In the genomic region with DNA sequence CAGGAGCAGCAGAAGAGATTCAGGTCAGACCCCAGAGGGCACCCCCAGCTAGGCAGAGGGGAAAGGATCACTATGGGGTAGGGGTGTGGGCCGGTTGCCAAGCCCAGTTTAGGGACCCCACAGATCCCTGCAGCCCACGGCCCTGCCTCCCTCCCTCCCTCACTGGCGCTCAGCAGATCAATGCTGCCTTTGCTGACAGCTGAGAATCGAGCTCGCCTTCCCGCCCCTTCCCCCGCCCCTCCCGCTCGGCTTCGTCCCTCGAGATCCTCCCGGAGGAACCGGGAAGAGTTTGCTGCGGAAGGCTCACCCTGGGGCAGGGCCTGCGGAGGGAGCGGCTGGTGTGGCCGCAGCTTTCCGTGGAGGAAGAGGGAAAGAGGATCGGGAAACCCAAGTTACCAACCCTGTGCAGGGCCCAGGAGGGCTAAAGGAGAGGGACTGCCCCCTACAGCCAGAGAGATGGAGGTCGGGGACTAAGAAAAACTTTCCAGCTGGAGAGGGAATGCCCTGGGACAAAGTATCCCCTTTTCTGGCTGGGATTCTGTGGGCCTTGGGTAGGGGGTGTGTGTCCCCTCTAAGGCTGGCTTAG, we compare ENCODE assay signal across 8 cellular contexts. TPM values are rescaled to one million over a fixed set of nuclear protein-coding genes. Genes with fewer than 3 reads are reported as not detected.
DNase-seq lines count a peak whose midpoint lies in the region; ATAC-seq and TF ChIP-seq lines count a peak whose summit lies in the region.

No MANE protein-coding gene starts in this region.

- no peaks in the 10 kb centered on the region for H4K20me1 ChIP-seq in OCI-LY7 (ENCODE audit: insufficient read depth, low read length)

- in situ Hi-C loops in GM13976 (cut with MboI; ENCODE audit: low sequenced_read_pairs, unreplicated experiment): no loop called here

- TF ChIP-seq CTCF in GM13976 (IDR thresholded peaks at IDR 0.05; ENCODE audit: borderline replicate concordance, control extremely low read depth, extremely low read depth, insufficient read depth, missing control alignments): no peak
- 0 out of 2 replicates have a peak, but pooled peaks have one; percentile 16 for TF ChIP-seq CTCF in OCI-LY7 (conservative IDR thresholded peaks at IDR 0.05; ENCODE audit: low read length)
- TF ChIP-seq CTCF in heart right ventricle (IDR thresholded peaks at IDR 0.05): peak in 2 of 9 donors; percentile 11 to 17
- peak; percentile 45 for TF ChIP-seq CTCF in retinal pigment epithelial cell (conservative IDR thresholded peaks at IDR 0.05; ENCODE audit: low read depth, low read length)

- no peaks in the 10 kb centered on the region for H3K4me1 ChIP-seq in OCI-LY7 (ENCODE audit: insufficient read depth, low read length, poor library complexity, severe bottlenecking)
- peaks cover 13 to 25% (median 23%) of the 10 kb centered on the region in 9 donors for H3K4me1 ChIP-seq in heart right ventricle

- POLR2A ChIA-PET in OCI-LY7 (lab: Charles Lee): interaction anchor here (1.1 kb wide), 1 partner anchor 12 kb away, joined by 3 read pairs; no protein-coding TSS in a partner anchor

- H3K27me3 ChIP-seq in heart right ventricle: peaks cover 0 to 34% (median 0%) of the 10 kb centered on the region in 7 donors

- H3K36me3 ChIP-seq in OCI-LY7 (ENCODE audit: insufficient read depth, low read length) (peaks cover under 1% of the 10 kb centered on the region; the same call in 1 of the 2 replicates), heart right ventricle (no peaks in the 10 kb centered on the region)

- intact Hi-C loops in OCI-LY7 (cut with micrococcal nuclease; ENCODE audit: unreplicated experiment): no loop called here
- intact Hi-C loops in heart right ventricle (cut with DNase I): no loop called here

- H3K4me2 ChIP-seq in OCI-LY7 (ENCODE audit: low read length): no peak overlapping the region

- H3K4me3 ChIP-seq in OCI-LY7 (ENCODE audit: low read depth, low read length, poor library complexity, severe bottlenecking): no peak overlapping the region
- H3K4me3 ChIP-seq in heart right ventricle: peak overlapping the region in 8 of 10 donors; percentile 18 to 58 (median 52)
- peak overlapping the region; percentile 9 for H3K4me3 ChIP-seq in retinal pigment epithelial cell (ENCODE audit: low read length)

- H2AFZ ChIP-seq in OCI-LY7 (ENCODE audit: low read length): no peak overlapping the region

- BruUV-seq in OCI-LY7 (replicated peaks; lab: Mats Ljungman, UMichigan): no TSS peak

- no peaks in the 10 kb centered on the region for H3K79me2 ChIP-seq in OCI-LY7 (ENCODE audit: insufficient read depth, low read depth, low read length)

- CTCF ChIA-PET in OCI-LY7 (lab: Charles Lee; ENCODE audit: unreplicated experiment): no interaction called here

- H3K27ac ChIP-seq in OCI-LY7 (ENCODE audit: low read depth, low read length, poor library complexity, severe bottlenecking): no peak overlapping the region
- H3K27ac ChIP-seq in heart right ventricle: peak overlapping the region in 1 of 10 donors; percentile 1

- WGBS in heart right ventricle, 2 donors: 14% methylated on average over 20 of the region's 20 CpGs

- DNase-seq in GM13976 (ENCODE audit: low spot score) (peak; percentile 15), OCI-LY7 (ENCODE audit: low spot score) (no peak), heart right ventricle (peak; percentile 25 to 54), retinal pigment epithelial cell (ENCODE audit: low read depth) (no peak), mesenteric fat pad (ENCODE audit: low spot score) (no peak), RKO (ENCODE audit: low spot score) (no peak)
- no peak for DNase-seq in activated CD4-positive, CD25-positive, alpha-beta regulatory T cell (lab: John Stamatoyannopoulos, UW)

- H3K9me3 ChIP-seq in OCI-LY7 (ENCODE audit: low read length): no peaks in the 10 kb centered on the region
- peaks cover 0 to 2% (median 0%) of the 10 kb centered on the region in 11 donors for H3K9me3 ChIP-seq in heart right ventricle

- peak in 7 of 8 donors; percentile 8 to 52 (median 38) for ATAC-seq in heart right ventricle
- no peak for ATAC-seq in HG03565 (IDR thresholded peaks at IDR 0.05; ENCODE audit: unreplicated experiment)

- H3K9me2 ChIP-seq in OCI-LY7 (ENCODE audit: insufficient read depth, low read length): no peaks in the 10 kb centered on the region

RNA-seq across cellular contexts. Expression of gene KCNQ4, which starts 1.1 kb away (rescaled TPM):
- total RNA-seq in OCI-LY7 (2014; rRNA removed; shearing (Covaris generic)): 0.16 and 0.33 TPM in 2 replicates
- 0.37 and 0.49 TPM in 2 replicates for total RNA-seq in OCI-LY7 (2022)
- 1 to 10 TPM; 1.2 to 3.4 (median 2.1) TPM for total RNA-seq in heart right ventricle
- 1 to 10 TPM; 1.0 to 3.4 TPM for polyA plus RNA-seq in heart right ventricle
- total RNA-seq in mesenteric fat pad: 1.4 TPM

Comparison
In these comparisons a context has a peak if more than half of its experiments do, and no peak if none do; other contexts are left out.
1. DNase-seq: peak in GM13976 (single experiment) and heart right ventricle (2 of 2); none in OCI-LY7 (single experiment), retinal pigment epithelial cell (single experiment), mesenteric fat pad (single experiment), activated CD4-positive, CD25-positive, alpha-beta regulatory T cell (0 of 4) and RKO (single experiment).